ENCODE assay signal across 20 cellular contexts in genomic region chr9:126703330-126704156, GRCh38.
DNase-seq lines count a peak whose midpoint lies in the region; ATAC-seq and TF ChIP-seq lines count a peak whose summit lies in the region.
"Had no signal": no experiment of that assay in that cellular context is flagged by ENCODE, and none has a peak within 500 bp of the region (broad histone marks: within the 10 kb centered on the region; RNA-seq: fewer than 3 reads in every experiment).

No MANE protein-coding gene starts in this region.

- H3K4me1 ChIP-seq in mammary epithelial cell (ENCODE audit: insufficient read depth, low read length), result peaks cover 20% of the 10 kb centered on the region
- H3K4me1 ChIP-seq in upper lobe of right lung, result peaks cover 10% of the 10 kb centered on the region
- peaks cover 3% of the 10 kb centered on the region for H3K4me1 ChIP-seq in GM23338 (ENCODE audit: insufficient read depth)

- H3K9me3 ChIP-seq in mammary epithelial cell (replicated peaks; ENCODE audit: insufficient read depth, low read length) (no peaks in the 10 kb centered on the region), upper lobe of right lung (no peaks in the 10 kb centered on the region)
- H3K9me3 ChIP-seq: thoracic aorta had no signal

- no peak overlapping the region for H3K27ac Mint-ChIP-seq in MCF 10A (ENCODE audit: low read depth, unreplicated experiment)
- no peak overlapping the region for H3K27ac Mint-ChIP-seq in natural killer cell
- H3K27ac Mint-ChIP-seq in GM23338, result no peak overlapping the region
- H3K27ac Mint-ChIP-seq: activated CD4-positive, alpha-beta T cell treated with anti-CD3 and anti-CD28 coated beads, Interleukin-2, amount 10 ng/mL, durations not matched to agents 7 days and 5 days; CD4-positive, CD25-positive, alpha-beta regulatory T cell; effector memory CD8-positive, alpha-beta T cell had no signal

- CTCF ChIA-PET in mammary epithelial cell (lab: Charles Lee; ENCODE audit: low non-redundant PET), result no interaction called here
- CTCF ChIA-PET in MCF 10A (lab: Yijun Ruan, JAX), result interaction anchor here (0.6 to 8.2 kb wide), 19 partner anchors 9 to 205 kb away, joined by 3 to 358 read pairs (median 4); partner anchors contain the start of genes LMX1B and ZBTB43

- peak overlapping the region; percentile 84 for H3K4me2 ChIP-seq in mammary epithelial cell (ENCODE audit: insufficient read depth, low read depth, low read length)
- no peak overlapping the region for H3K4me2 ChIP-seq in GM23338

- H3K27me3 ChIP-seq in mammary epithelial cell (ENCODE audit: insufficient read depth, low read length) (no peaks in the 10 kb centered on the region), upper lobe of right lung (peaks cover 49% of the 10 kb centered on the region), GM23338 (ENCODE audit: insufficient read depth) (peaks cover 26% of the 10 kb centered on the region)

- H2AFZ ChIP-seq in mammary epithelial cell (ENCODE audit: low read depth, low read length) (no peak overlapping the region), GM23338 (no peak overlapping the region)

- H3K9me3 Mint-ChIP-seq in MCF 10A (ENCODE audit: unreplicated experiment), result no peaks in the 10 kb centered on the region
- no peaks in the 10 kb centered on the region for H3K9me3 Mint-ChIP-seq in natural killer cell
- H3K9me3 Mint-ChIP-seq in GM23338, result no peaks in the 10 kb centered on the region
- H3K9me3 Mint-ChIP-seq: activated CD4-positive, alpha-beta T cell treated with anti-CD3 and anti-CD28 coated beads, Interleukin-2, amount 10 ng/mL, durations not matched to agents 7 days and 5 days; CD4-positive, CD25-positive, alpha-beta regulatory T cell; central memory CD8-positive, alpha-beta T cell; effector memory CD8-positive, alpha-beta T cell had no signal

- no peak overlapping the region for H3K9ac ChIP-seq in mammary epithelial cell (ENCODE audit: insufficient read depth, low read length)

- no peak overlapping the region for H3K4me3 Mint-ChIP-seq in MCF 10A (ENCODE audit: unreplicated experiment)
- H3K4me3 Mint-ChIP-seq in natural killer cell, result no peak overlapping the region
- no peak overlapping the region; the same call in 2 of the 3 replicates for H3K4me3 Mint-ChIP-seq in GM23338
- H3K4me3 Mint-ChIP-seq: activated CD4-positive, alpha-beta T cell treated with anti-CD3 and anti-CD28 coated beads, Interleukin-2, amount 10 ng/mL, durations not matched to agents 7 days and 5 days; CD4-positive, CD25-positive, alpha-beta regulatory T cell; central memory CD8-positive, alpha-beta T cell; effector memory CD8-positive, alpha-beta T cell had no signal

- no TSS peak for BruUV-seq in mammary epithelial cell (replicated peaks; lab: Mats Ljungman, UMichigan)
- no TSS peak for BruUV-seq in MCF 10A (replicated peaks; lab: Mats Ljungman, UMichigan)

- intact Hi-C loops in mammary epithelial cell (cut with micrococcal nuclease) (loop anchor here (2.0 kb wide), 1 partner anchor 17 kb away; no protein-coding TSS in a partner anchor), MCF 10A (cut with micrococcal nuclease) (no loop called here), natural killer cell (cut with micrococcal nuclease) (no loop called here), upper lobe of right lung (cut with DNase I) (no loop called here)

- H3K4me1 Mint-ChIP-seq in MCF 10A (ENCODE audit: insufficient read depth, unreplicated experiment) (peaks cover 12% of the 10 kb centered on the region), natural killer cell (peaks cover 13 to 20% of the 10 kb centered on the region in 2 donors), GM23338 (peaks cover 21% of the 10 kb centered on the region)

- 91% methylated on average over 12 of the region's 13 CpGs for WGBS in mammary epithelial cell (ENCODE audit: low coverage, missing lambda C conversion rate)

- no peak for DNase-seq in mammary epithelial cell
- no peak for DNase-seq in MCF 10A (ENCODE audit: unreplicated experiment)
- peak; percentile 14 for DNase-seq in natural killer cell
- peak; percentile 15 for DNase-seq in upper lobe of right lung
- DNase-seq in GM23338 (ENCODE audit: low spot score), result no peak
- no peak for DNase-seq in foreskin fibroblast
- DNase-seq: activated CD4-positive, alpha-beta T cell treated with anti-CD3 and anti-CD28 coated beads, Interleukin-2, amount 10 ng/mL, durations not matched to agents 7 days and 5 days; activated T-cell treated with anti-CD3 and anti-CD28 coated beads for 4 hours; CD4-positive, CD25-positive, alpha-beta regulatory T cell; HCEC 1CT; NCI-H1092 treated with DMSO at 0.1 percent for 48 hours; NCI-H2081; NCI-H510A treated with DMSO at 0.1 percent for 48 hours; stimulated activated CD4-positive, alpha-beta T cell treated with anti-CD3 and anti-CD28 coated beads, Interleukin-15, amount 100 ng/mL, for 24 hours; T-helper 2 cell had no signal

- no peaks in the 10 kb centered on the region for H3K36me3 ChIP-seq in mammary epithelial cell (ENCODE audit: insufficient read depth, low read length)
- H3K36me3 ChIP-seq in upper lobe of right lung, result no peaks in the 10 kb centered on the region
- H3K36me3 ChIP-seq in GM23338 (ENCODE audit: insufficient read depth), result no peaks in the 10 kb centered on the region
- H3K36me3 ChIP-seq: thoracic aorta had no signal

- H3K27ac ChIP-seq in mammary epithelial cell (ENCODE audit: insufficient read depth, low read depth, low read length) (no peak overlapping the region), cingulate gyrus (ENCODE audit: low read depth, low read length) (peak overlapping the region; percentile 78), upper lobe of right lung (no peak overlapping the region), GM23338 (ENCODE audit: low read depth) (no peak overlapping the region)
- H3K27ac ChIP-seq: thoracic aorta had no signal

- H3K4me3 ChIP-seq in mammary epithelial cell (replicated peaks in 1 of 3; ENCODE audit: insufficient read depth in 1 of 3, low read depth in 2 of 3, low read length in 3 of 3), result no peak overlapping the region
- no peak overlapping the region for H3K4me3 ChIP-seq in upper lobe of right lung
- no peak overlapping the region for H3K4me3 ChIP-seq in GM23338
- H3K4me3 ChIP-seq in foreskin fibroblast (ENCODE audit: low read depth in 1 of 2, low read length in 2 of 2), result no peak overlapping the region
- H3K4me3 ChIP-seq: thoracic aorta had no signal

- TF ChIP-seq CTCF in mammary epithelial cell (conservative IDR thresholded peaks at IDR 0.05 in 1 of 2, IDR thresholded peaks at IDR 0.05 in 1 of 2; ENCODE audit: extremely low read depth in 1 of 2, insufficient read depth in 1 of 2, low read depth in 1 of 2, low read length in 2 of 2) (no peak), MCF 10A (IDR thresholded peaks at IDR 0.05; ENCODE audit: unreplicated experiment) (no peak), natural killer cell (IDR thresholded peaks at IDR 0.05) (no peak), upper lobe of right lung (IDR thresholded peaks at IDR 0.05) (no peak), GM23338 (conservative IDR thresholded peaks at IDR 0.05; ENCODE audit: low read depth in 2 of 2) (no peak), foreskin fibroblast (IDR thresholded peaks at IDR 0.05; ENCODE audit: low read depth, low read length) (no peak)

- H3K79me2 ChIP-seq in mammary epithelial cell (ENCODE audit: insufficient read depth, low read length), result no peaks in the 10 kb centered on the region
- H3K79me2 ChIP-seq in GM23338 (replicated peaks; ENCODE audit: insufficient read depth), result no peaks in the 10 kb centered on the region

- ATAC-seq in natural killer cell (no peak), upper lobe of right lung (no peak), GM23338 (no peak), GM18909 (IDR thresholded peaks at IDR 0.05; ENCODE audit: poor library complexity, unreplicated experiment) (no peak)
- ATAC-seq: effector memory CD8-positive, alpha-beta T cell had no signal

- dilution Hi-C loops in mammary epithelial cell (cut with HindIII; ENCODE audit: low sequenced_read_pairs), result no loop called here

- H3K27me3 Mint-ChIP-seq in MCF 10A (ENCODE audit: insufficient read depth, unreplicated experiment) (no peaks in the 10 kb centered on the region), natural killer cell (ENCODE audit: low read depth in 2 of 2) (peaks cover 37 to 39% of the 10 kb centered on the region in 2 donors), GM23338 (ENCODE audit: insufficient read depth, low read depth, poor library complexity) (peaks cover 38% of the 10 kb centered on the region)

- H3K36me3 Mint-ChIP-seq in MCF 10A (ENCODE audit: insufficient read depth, unreplicated experiment) (no peaks in the 10 kb centered on the region), natural killer cell (no peaks in the 10 kb centered on the region), GM23338 (ENCODE audit: low read depth) (no peaks in the 10 kb centered on the region)
- H3K36me3 Mint-ChIP-seq: CD4-positive, CD25-positive, alpha-beta regulatory T cell had no signal

- H4K20me1 ChIP-seq in mammary epithelial cell (ENCODE audit: insufficient read depth, low read length) (no peaks in the 10 kb centered on the region), GM23338 (replicated peaks; ENCODE audit: insufficient read depth) (no peaks in the 10 kb centered on the region)

- no peaks in the 10 kb centered on the region for H3F3A ChIP-seq in GM23338 (replicated peaks; ENCODE audit: low read depth)

- H3K9me2 ChIP-seq in GM23338 (ENCODE audit: insufficient read depth), result no peaks in the 10 kb centered on the region

- in situ Hi-C loops in mammary epithelial cell (cut with MboI; ENCODE audit: low sequenced_read_pairs in 2 of 2), result no loop called here

- POLR2A ChIA-PET in MCF 10A (lab: Yijun Ruan, JAX), result interaction anchor here (1.0 to 6.9 kb wide), 3 partner anchors 77 to 101 kb away, joined by 3 to 85 read pairs (median 14); partner anchors contain the start of genes LMX1B and ZBTB43

TF ChIP-seq in GM23338, 12 proteins besides CTCF, POLR2A, EP300 and RAD21 (continues in another document):
- TF ChIP-seq JUNB (IDR thresholded peaks at IDR 0.05; ENCODE audit: unreplicated experiment), result no peak

Comparison
In these comparisons a context has a peak if more than half of its experiments do, and no peak if none do; other contexts are left out.
1. DNase-seq: peak in natural killer cell (single experiment) and upper lobe of right lung (single experiment); none in mammary epithelial cell (single experiment), MCF 10A (single experiment), GM23338 (single experiment) and foreskin fibroblast (0 of 2).